21 cellular contexts compared by ENCODE assay signal in the genomic region with DNA sequence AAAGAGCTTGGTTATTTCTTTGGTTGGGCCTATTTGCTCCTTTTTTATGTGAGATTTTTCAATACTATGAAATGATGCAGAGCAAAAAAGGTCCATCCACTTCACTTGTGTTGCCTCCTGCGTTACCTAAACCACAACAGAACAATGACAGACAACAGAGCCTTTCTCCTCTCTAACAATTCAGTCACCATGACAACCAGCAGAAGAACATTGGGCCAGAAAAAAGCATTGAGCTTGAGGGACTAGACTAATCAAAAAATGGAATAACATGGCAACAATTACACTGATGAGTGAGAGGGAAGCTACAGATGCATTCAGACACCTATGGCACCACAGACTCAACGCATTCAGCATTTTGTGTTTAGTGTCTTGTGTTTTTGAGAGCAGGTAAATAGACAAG.
DNase-seq lines count a peak whose midpoint lies in the region; FAIRE-seq and TF ChIP-seq lines count a peak whose summit lies in the region.
"Had no signal": no experiment of that assay in that cellular context is flagged by ENCODE, and none has a peak within 500 bp of the region (broad histone marks: within the 10 kb centered on the region; RNA-seq: fewer than 3 reads in every experiment).

No MANE protein-coding gene starts in this region.

- no peak for TF ChIP-seq CTCF in D721Med (IDR thresholded peaks at IDR 0.05; ENCODE audit: insufficient read depth, missing control alignments)

- intact Hi-C loops in posterior cingulate gyrus (cut with DNase I): no loop called here

- in situ Hi-C loops in KBM-7 (cut with MboI; ENCODE audit: low pct_unique_long_range_greater_than_20kb, low sequenced_read_pairs): no loop called here

- DNase-seq in DMS53 treated with DMSO at 0.1 percent for 48 hours (lab: John Stamatoyannopoulos, UW; ENCODE audit: unreplicated experiment) (peak; percentile 14), NCI-H1417 (lab: John Stamatoyannopoulos, UW) (peak; percentile 22 to 68 (median 67)), NCI-H748 (lab: John Stamatoyannopoulos, UW; ENCODE audit: unreplicated experiment) (peak; percentile 94), medulla oblongata (ENCODE audit: extremely low spot score) (peak; percentile 69), posterior cingulate gyrus (no peak), T-helper 2 cell (no peak), D721Med (ENCODE audit: insufficient read length, low spot score) (no peak), KBM-7 (no peak)
- DNase-seq: activated CD4-positive, alpha-beta T cell treated with anti-CD3 and anti-CD28 coated beads, Interleukin-2, amount 50 U/mL, for 4 hours; activated naive CD4-positive, alpha-beta T cell treated with anti-CD3 and anti-CD28 coated beads, Interleukin-2, amount 50 U/mL, for 16 hours; activated T-cell treated with anti-CD3 and anti-CD28 coated beads, Interleukin-2, amount 50 U/mL, for 1 hour; CD8-positive, alpha-beta T cell; EL; foreskin melanocyte; left colon; MV-4-11; NCI-H524 treated with DMSO at 0.1 percent for 48 hours; SIG-M5; stimulated activated naive B cell treated with anti-CD40 and anti-IgM and Interleukin-4, amounts not matched to agents 10 μg/mL and 1 μg/mL and 100 μg/mL, for 72 hours; T-helper 1 cell; trophoblast cell had no signal

- FAIRE-seq in D721Med (lab: Jason Lieb, UNC): no peak

Comparison
In these comparisons a context has a peak if more than half of its experiments do, and no peak if none do; other contexts are left out.
1. DNase-seq: peak in DMS53 treated with DMSO at 0.1 percent for 48 hours (single experiment), NCI-H1417 (3 of 3), NCI-H748 (single experiment) and medulla oblongata (single experiment); none in posterior cingulate gyrus (0 of 10), T-helper 2 cell (0 of 5), D721Med (single experiment) and KBM-7 (single experiment).